ENCODE assay signal across 1 cellular context in genomic region chr7:1532456-1533254, GRCh38.
TF ChIP-seq lines count a peak whose summit lies in the region.

No MANE protein-coding gene starts in this region.

TF ChIP-seq in HepG2, 621 proteins besides CTCF, POLR2A, EP300 and RAD21 (continued from another document and continues in another):
- no peak for TF ChIP-seq ZNF280D (CRISPR knock-in tag; IDR thresholded peaks at IDR 0.05)
- TF ChIP-seq SMARCE1 (IDR thresholded peaks at IDR 0.05; ENCODE audit: borderline replicate concordance), result no peak
- TF ChIP-seq BORCS8-MEF2B (CRISPR knock-in tag; IDR thresholded peaks at IDR 0.05), result no peak
- peak; percentile 29 for TF ChIP-seq SKI (IDR thresholded peaks at IDR 0.05; ENCODE audit: partially characterized antibody)
- 0 out of 2 replicates have a peak, but pooled peaks have one; percentile 44 for TF ChIP-seq RCOR2 (CRISPR knock-in tag; IDR thresholded peaks at IDR 0.05)
- no peak for TF ChIP-seq ZNF30 (CRISPR knock-in tag; IDR thresholded peaks at IDR 0.05)
- TF ChIP-seq SOX5 (CRISPR knock-in tag; IDR thresholded peaks at IDR 0.05; ENCODE audit: borderline replicate concordance), result peak; percentile 42; the same call in 1 of the 2 replicates
- no peak for TF ChIP-seq ISX (CRISPR knock-in tag; conservative IDR thresholded peaks at IDR 0.05)
- TF ChIP-seq PRDM15 (CRISPR knock-in tag; IDR thresholded peaks at IDR 0.05), result peak; percentile 70; the same call in 1 of the 2 replicates
- no peak for TF ChIP-seq ETS1 (CRISPR knock-in tag; IDR thresholded peaks at IDR 0.05)
- TF ChIP-seq DZIP1 (CRISPR knock-in tag; IDR thresholded peaks at IDR 0.05), result no peak
- no peak for TF ChIP-seq TBX3 (IDR thresholded peaks at IDR 0.05; ENCODE audit: borderline replicate concordance)
- no peak for TF ChIP-seq ZNF333 (CRISPR knock-in tag; IDR thresholded peaks at IDR 0.05; ENCODE audit: borderline replicate concordance)
- peak; percentile 59 for TF ChIP-seq POLR2AphosphoS5 (IDR thresholded peaks at IDR 0.05; ENCODE audit: low read depth, low read length)
- TF ChIP-seq ZNF777 (CRISPR knock-in tag; IDR thresholded peaks at IDR 0.05), result no peak
- TF ChIP-seq ZNF513 (CRISPR knock-in tag; conservative IDR thresholded peaks at IDR 0.05), result no peak
- TF ChIP-seq ZSCAN5A (CRISPR knock-in tag; IDR thresholded peaks at IDR 0.05; ENCODE audit: borderline replicate concordance), result no peak
- no peak for TF ChIP-seq IRF1 (CRISPR knock-in tag; IDR thresholded peaks at IDR 0.05; ENCODE audit: low read depth)
- 0 out of 2 replicates have a peak, but pooled peaks have one; percentile 35 for TF ChIP-seq POGK (CRISPR knock-in tag; conservative IDR thresholded peaks at IDR 0.05)
- TF ChIP-seq JUNB (CRISPR knock-in tag; IDR thresholded peaks at IDR 0.05; ENCODE audit: borderline replicate concordance), result peak; percentile 82
- TF ChIP-seq ZNF644 (CRISPR knock-in tag; IDR thresholded peaks at IDR 0.05; ENCODE audit: low read depth), result no peak
- TF ChIP-seq NFYC (CRISPR knock-in tag; IDR thresholded peaks at IDR 0.05), result no peak
- no peak for TF ChIP-seq HOXA5 (CRISPR knock-in tag; IDR thresholded peaks at IDR 0.05)
- no peak for TF ChIP-seq ZNF616 (CRISPR knock-in tag; IDR thresholded peaks at IDR 0.05; ENCODE audit: low read depth)
- TF ChIP-seq SP4 (CRISPR knock-in tag; IDR thresholded peaks at IDR 0.05), result no peak
- no peak for TF ChIP-seq CC2D1A (CRISPR knock-in tag; IDR thresholded peaks at IDR 0.05)
- TF ChIP-seq CEBPZ (IDR thresholded peaks at IDR 0.05; ENCODE audit: low read length), result no peak
- TF ChIP-seq ZNF782 (CRISPR knock-in tag; IDR thresholded peaks at IDR 0.05; ENCODE audit: borderline replicate concordance), result no peak
- TF ChIP-seq KDM6A (CRISPR knock-in tag; IDR thresholded peaks at IDR 0.05; ENCODE audit: low read depth), result no peak
- TF ChIP-seq ZNF317 (CRISPR knock-in tag; IDR thresholded peaks at IDR 0.05), result no peak
- TF ChIP-seq JARID2 (CRISPR knock-in tag; IDR thresholded peaks at IDR 0.05; ENCODE audit: insufficient replicate concordance), result no peak
- peak in 1 of 2 experiments; percentile 80; a peak in 2 of 4 replicates for TF ChIP-seq KLF16 (CRISPR knock-in tag; IDR thresholded peaks at IDR 0.05)
- TF ChIP-seq KLF15 (CRISPR knock-in tag; IDR thresholded peaks at IDR 0.05; ENCODE audit: borderline replicate concordance), result no peak
- TF ChIP-seq SIN3A (IDR thresholded peaks at IDR 0.05; ENCODE audit: borderline replicate concordance, low read depth, low read length), result peak; percentile 91
- no peak for TF ChIP-seq PRPF4 (IDR thresholded peaks at IDR 0.05; ENCODE audit: low read depth, low read length, poor library complexity, severe bottlenecking)
- no peak for TF ChIP-seq PITX1 (CRISPR knock-in tag; IDR thresholded peaks at IDR 0.05)
- no peak for TF ChIP-seq SYNCRIP (IDR thresholded peaks at IDR 0.05; ENCODE audit: insufficient read depth, low read depth, low read length)
- no peak for TF ChIP-seq DNMT1 (CRISPR knock-in tag; IDR thresholded peaks at IDR 0.05)
- no peak for TF ChIP-seq ZNF543 (CRISPR knock-in tag; IDR thresholded peaks at IDR 0.05)
- TF ChIP-seq ZNF703 (CRISPR knock-in tag; IDR thresholded peaks at IDR 0.05; ENCODE audit: borderline replicate concordance), result no peak
- TF ChIP-seq PHF8 (CRISPR knock-in tag; IDR thresholded peaks at IDR 0.05), result no peak
